ENCODE assay signal across 37 cellular contexts in the genomic region with DNA sequence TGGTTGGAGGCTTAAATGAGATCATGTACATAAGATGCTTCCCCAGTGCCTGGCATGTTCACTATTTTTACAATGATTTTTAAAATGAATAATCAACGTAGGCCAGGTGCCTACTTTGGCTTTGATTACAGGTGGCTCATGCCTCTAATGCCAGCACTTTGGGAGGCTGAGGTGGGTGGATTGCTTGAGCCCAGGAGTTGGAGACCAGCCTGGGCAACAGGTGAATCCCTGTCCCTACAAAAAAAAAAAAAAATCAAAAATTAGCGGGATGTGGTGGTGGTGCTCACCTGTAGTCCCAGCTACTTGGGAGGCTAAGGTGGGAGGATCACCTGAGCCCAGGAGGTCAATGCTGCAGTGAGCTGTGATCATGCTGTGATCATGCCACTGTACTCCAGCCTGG. TPM values are rescaled to one million over a fixed set of nuclear protein-coding genes. Genes with fewer than 3 reads are reported as not detected.
"Had no signal": no experiment of that assay in that cellular context is flagged by ENCODE, and none has a peak within 500 bp of the region (broad histone marks: within the 10 kb centered on the region; RNA-seq: fewer than 3 reads in every experiment).

No MANE protein-coding gene starts in this region.

- H3K27me3 ChIP-seq: MG63 had no signal

- DNase-seq: Karpas-422, Kasumi-1, MG63, MM.1S, MV-4-11, NCI-H1048, NCI-H1092, NCI-H1092 treated with DMSO at 0.1 percent for 48 hours, NCI-H1105, NCI-H1105 treated with DMSO at 0.1 percent for 48 hours, NCI-H1417, NCI-H1417 treated with DMSO at 0.1 percent for 48 hours, NCI-H1436, NCI-H1436 treated with DMSO at 0.1 percent for 48 hours, NCI-H146, NCI-H1694, NCI-H1694 treated with DMSO at 0.1 percent for 48 hours, NCI-H187, NCI-H187 treated with DMSO at 0.1 percent for 48 hours, NCI-H1930, NCI-H2029, NCI-H2029 treated with DMSO at 0.1 percent for 48 hours, NCI-H2081, NCI-H2081 treated with DMSO at 0.1 percent for 48 hours, NCI-H2107, NCI-H2171, NCI-H2171 treated with DMSO at 0.1 percent for 48 hours, NCI-H2227 treated with DMSO at 0.1 percent for 48 hours, NCI-H226, NCI-H345, NCI-H446, NCI-H446 treated with DMSO at 0.1 percent for 48 hours, NCI-H510A, NCI-H510A treated with DMSO at 0.1 percent for 48 hours had no signal

- H3K36me3 ChIP-seq: MG63 had no signal

- H3K9me3 ChIP-seq: MG63 had no signal

- H3K27ac ChIP-seq: KMS-11 had no signal

- H3K4me3 ChIP-seq: MG63 had no signal

RNA-seq across cellular contexts. Expression of a gene that starts 9.2 kb away (rescaled TPM):
- total RNA-seq: M059J, MCF 10A had no signal
